In genomic region chr20:61658563-61658962, GRCh38 we compare ENCODE assay signal across 20 cellular contexts.
DNase-seq lines count a peak whose midpoint lies in the region; ATAC-seq and TF ChIP-seq lines count a peak whose summit lies in the region.
"Had no signal": no experiment of that assay in that cellular context is flagged by ENCODE, and none has a peak within 500 bp of the region (broad histone marks: within the 10 kb centered on the region; RNA-seq: fewer than 3 reads in every experiment).

No MANE protein-coding gene starts in this region.

- no peaks in the 10 kb centered on the region for H3K36me3 Mint-ChIP-seq in neural progenitor cell
- no peaks in the 10 kb centered on the region for H3K36me3 Mint-ChIP-seq in activated naive CD4-positive, alpha-beta T cell treated with anti-CD3 and anti-CD28 coated beads, Interleukin-2, amount 10 ng/mL, durations not matched to agents 7 days and 5 days
- H3K36me3 Mint-ChIP-seq: CD14-positive monocyte; CD8-positive, alpha-beta memory T cell had no signal

- TF ChIP-seq POLR2A in spleen (IDR thresholded peaks at IDR 0.05), result no peak

- CTCF ChIA-PET in activated naive CD4-positive, alpha-beta T cell treated with anti-CD3 and anti-CD28 coated beads, Interleukin-2, amount 10 ng/mL, durations not matched to agents 7 days and 5 days (lab: Charles Lee), result no interaction called here

- peaks cover 24% of the 10 kb centered on the region for H3K4me1 Mint-ChIP-seq in neural progenitor cell
- H3K4me1 Mint-ChIP-seq in activated naive CD4-positive, alpha-beta T cell treated with anti-CD3 and anti-CD28 coated beads, Interleukin-2, amount 10 ng/mL, durations not matched to agents 7 days and 5 days, result no peaks in the 10 kb centered on the region
- H3K4me1 Mint-ChIP-seq: B cell; CD14-positive monocyte; CD8-positive, alpha-beta memory T cell had no signal

- H3K4me1 ChIP-seq in RWPE2 (ENCODE audit: insufficient read depth, poor library complexity, severe bottlenecking) (no peaks in the 10 kb centered on the region), neural progenitor cell (peaks cover 11% of the 10 kb centered on the region), spleen (peaks cover 0 to 8% (median 3%) of the 10 kb centered on the region in 6 donors)

- TF ChIP-seq CTCF in RWPE2 (IDR thresholded peaks at IDR 0.05; ENCODE audit: poor library complexity, severe bottlenecking) (no peak), neural progenitor cell (IDR thresholded peaks at IDR 0.05) (no peak), spleen (IDR thresholded peaks at IDR 0.05 in 8 of 11, conservative IDR thresholded peaks at IDR 0.05 in 3 of 11) (no peak)

- H3K4me2 ChIP-seq in neural progenitor cell, result no peak overlapping the region

- H3K4me3 ChIP-seq in RWPE2 (ENCODE audit: severe bottlenecking) (no peak overlapping the region), neural progenitor cell (no peak overlapping the region), spleen (no peak overlapping the region)
- H3K4me3 ChIP-seq: BLaER1 treated with 17β-estradiol and CSF1 and Interleukin-3, amounts not matched to agents 10 nM and 100 nM; GM23248 had no signal

- H3K9ac ChIP-seq in neural progenitor cell, result no peak overlapping the region
- H3K9ac ChIP-seq: GM23248 had no signal

- DNase-seq in left ventricle myocardium superior (peak; percentile 17), left cardiac atrium (no peak), RWPE2 (ENCODE audit: low spot score) (peak; percentile 83), neural progenitor cell (ENCODE audit: low spot score) (no peak), spleen (peak; percentile 59), GM03348 (ENCODE audit: low spot score) (no peak)
- DNase-seq in activated naive CD4-positive, alpha-beta T cell treated with anti-CD3 and anti-CD28 coated beads, Interleukin-2, amount 10 ng/mL, durations not matched to agents 7 days and 5 days, result no peak
- DNase-seq: CD4-positive, alpha-beta T cell; CD8-positive, alpha-beta memory T cell; DMS 273 treated with DMSO at 0.1 percent for 48 hours; DMS79 treated with DMSO at 0.1 percent for 48 hours; GF-D8; GM23248; H7; HFFc6 had no signal

- H3K27me3 Mint-ChIP-seq in neural progenitor cell (ENCODE audit: insufficient read depth, low read depth), result peaks cover 2% of the 10 kb centered on the region
- no peaks in the 10 kb centered on the region for H3K27me3 Mint-ChIP-seq in activated naive CD4-positive, alpha-beta T cell treated with anti-CD3 and anti-CD28 coated beads, Interleukin-2, amount 10 ng/mL, durations not matched to agents 7 days and 5 days
- H3K27me3 Mint-ChIP-seq: B cell; CD4-positive, alpha-beta T cell had no signal

- H3K79me2 ChIP-seq in neural progenitor cell (ENCODE audit: low read depth), result no peaks in the 10 kb centered on the region

- no peaks in the 10 kb centered on the region for H3K36me3 ChIP-seq in RWPE2 (ENCODE audit: low read depth)
- H3K36me3 ChIP-seq in neural progenitor cell, result no peaks in the 10 kb centered on the region
- H3K36me3 ChIP-seq in spleen, result no peaks in the 10 kb centered on the region
- H3K36me3 ChIP-seq: BLaER1 treated with 17β-estradiol and CSF1 and Interleukin-3, amounts not matched to agents 10 nM and 100 nM had no signal

- H3K27me3 ChIP-seq in RWPE2 (ENCODE audit: insufficient read depth, poor library complexity, severe bottlenecking) (no peaks in the 10 kb centered on the region), neural progenitor cell (no peaks in the 10 kb centered on the region), spleen (replicated peaks in 1 of 7) (no peaks in the 10 kb centered on the region)
- H3K27me3 ChIP-seq: BLaER1 treated with 17β-estradiol and CSF1 and Interleukin-3, amounts not matched to agents 10 nM and 100 nM had no signal

- peak overlapping the region; percentile 47 for H3K27ac Mint-ChIP-seq in neural progenitor cell
- H3K27ac Mint-ChIP-seq in activated naive CD4-positive, alpha-beta T cell treated with anti-CD3 and anti-CD28 coated beads, Interleukin-2, amount 10 ng/mL, durations not matched to agents 7 days and 5 days, result no peak overlapping the region
- H3K27ac Mint-ChIP-seq: B cell; CD14-positive monocyte; CD4-positive, alpha-beta T cell; CD8-positive, alpha-beta memory T cell; HFFc6 had no signal

- ATAC-seq in left ventricle myocardium superior (no peak), left cardiac atrium (no peak), RWPE2 (ENCODE audit: low read depth) (no peak), GM21515 (IDR thresholded peaks at IDR 0.05; ENCODE audit: unreplicated experiment) (no peak)

- 84 to 93% (median 86%) methylated on average over 3 to 6 of the region's 6 CpGs for WGBS in spleen, 5 donors

- H4K20me1 ChIP-seq in neural progenitor cell (ENCODE audit: low read depth), result no peaks in the 10 kb centered on the region
- H4K20me1 ChIP-seq: BLaER1 treated with 17β-estradiol and CSF1 and Interleukin-3, amounts not matched to agents 10 nM and 100 nM had no signal

- intact Hi-C loops in left ventricle myocardium superior (cut with micrococcal nuclease) (no loop called here), left cardiac atrium (cut with DNase I) (no loop called here), spleen (cut with DNase I; ENCODE audit: low total_unique reads) (no loop called here)

- no peaks in the 10 kb centered on the region for H3K9me3 ChIP-seq in RWPE2 (ENCODE audit: severe bottlenecking)
- no peaks in the 10 kb centered on the region for H3K9me3 ChIP-seq in neural progenitor cell (ENCODE audit: low read depth)
- peaks cover 0 to 16% (median 0%) of the 10 kb centered on the region in 8 donors for H3K9me3 ChIP-seq in spleen

- H3F3A ChIP-seq in neural progenitor cell (ENCODE audit: low read depth), result no peaks in the 10 kb centered on the region

- no peak overlapping the region for H2AFZ ChIP-seq in neural progenitor cell (replicated peaks)
- H2AFZ ChIP-seq: GM23248 had no signal

- no peaks in the 10 kb centered on the region for H3K9me3 Mint-ChIP-seq in neural progenitor cell
- H3K9me3 Mint-ChIP-seq in activated naive CD4-positive, alpha-beta T cell treated with anti-CD3 and anti-CD28 coated beads, Interleukin-2, amount 10 ng/mL, durations not matched to agents 7 days and 5 days, result no peaks in the 10 kb centered on the region
- H3K9me3 Mint-ChIP-seq: CD4-positive, alpha-beta T cell had no signal

- H3K27ac ChIP-seq in RWPE2 (ENCODE audit: poor library complexity, severe bottlenecking) (no peak overlapping the region), neural progenitor cell (no peak overlapping the region), spleen (no peak overlapping the region)
- H3K27ac ChIP-seq: 22Rv1, GM23248 had no signal

- H3K4me3 Mint-ChIP-seq in neural progenitor cell, result no peak overlapping the region
- H3K4me3 Mint-ChIP-seq in activated naive CD4-positive, alpha-beta T cell treated with anti-CD3 and anti-CD28 coated beads, Interleukin-2, amount 10 ng/mL, durations not matched to agents 7 days and 5 days, result no peak overlapping the region
- H3K4me3 Mint-ChIP-seq: B cell; CD14-positive monocyte; CD4-positive, alpha-beta T cell; CD8-positive, alpha-beta memory T cell; HFFc6 had no signal

Comparison
In these comparisons a context has a peak if more than half of its experiments do, and no peak if none do; other contexts are left out.
1. DNase-seq: peak in left ventricle myocardium superior (single experiment), RWPE2 (single experiment) and spleen (single experiment); none in left cardiac atrium (single experiment), neural progenitor cell (single experiment), GM03348 (single experiment) and activated naive CD4-positive, alpha-beta T cell treated with anti-CD3 and anti-CD28 coated beads, Interleukin-2, amount 10 ng/mL, durations not matched to agents 7 days and 5 days (single experiment).